ENCODE assay signal across 6 cellular contexts in the genomic region with DNA sequence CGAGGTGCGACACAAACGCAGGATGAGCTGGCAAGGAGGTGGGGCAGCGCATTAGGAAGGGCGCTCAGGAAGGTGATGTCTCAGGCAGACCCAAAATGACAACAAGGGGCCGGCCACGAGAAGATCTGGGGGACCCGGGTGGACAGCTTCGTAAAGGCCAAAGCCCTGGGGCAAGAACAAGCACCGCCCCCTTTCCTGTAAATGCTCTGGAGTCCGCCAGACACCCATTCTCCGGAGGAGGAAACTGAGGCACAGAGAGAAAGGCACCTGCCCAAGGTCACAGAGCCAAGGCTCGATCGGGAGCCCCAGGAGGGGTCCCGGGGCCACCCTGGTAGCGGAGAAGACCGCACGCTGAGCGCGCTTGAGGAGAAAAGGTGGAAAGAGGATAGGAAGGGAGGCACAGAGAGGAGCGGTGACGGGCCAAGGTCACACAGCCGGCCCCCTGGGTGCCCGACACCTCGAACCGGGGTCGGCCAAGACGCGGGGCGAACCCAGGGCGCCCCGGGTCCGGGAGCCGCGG. TPM values are rescaled to one million over a fixed set of nuclear protein-coding genes. Genes with fewer than 3 reads are reported as not detected.
DNase-seq lines count a peak whose midpoint lies in the region; ATAC-seq and TF ChIP-seq lines count a peak whose summit lies in the region.

No MANE protein-coding gene starts in this region.

- TF ChIP-seq CTCF in brain microvascular endothelial cell (IDR thresholded peaks at IDR 0.05; ENCODE audit: low read depth, low read length, missing control alignments) (no peak), neural cell (IDR thresholded peaks at IDR 0.05; ENCODE audit: poor library complexity, severe bottlenecking) (no peak)

- no peak for TF ChIP-seq EP300 in neural cell (conservative IDR thresholded peaks at IDR 0.05; ENCODE audit: poor library complexity, severe bottlenecking)

- peak overlapping the region; percentile 64 for H3K27ac ChIP-seq in brain microvascular endothelial cell
- peak overlapping the region; percentile 88 for H3K27ac ChIP-seq in neural cell (ENCODE audit: low read length)

- H2AFZ ChIP-seq in neural cell (ENCODE audit: low read depth, low read length), result no peak overlapping the region

- in situ Hi-C loops in brain microvascular endothelial cell (cut with HindIII; ENCODE audit: low pct_ligation_motif_present, low sequenced_read_pairs), result no loop called here

- H3K79me2 ChIP-seq in neural cell (replicated peaks; ENCODE audit: insufficient read depth, low read length), result peaks cover 89% of the 10 kb centered on the region

- H3F3A ChIP-seq in neural cell (ENCODE audit: insufficient read depth, low read length, poor library complexity, severe bottlenecking), result peaks cover 4% of the 10 kb centered on the region

- H3K9me3 ChIP-seq in neural cell (ENCODE audit: low read length), result no peaks in the 10 kb centered on the region

- ATAC-seq in GM19023 (IDR thresholded peaks at IDR 0.05; ENCODE audit: unreplicated experiment), result no peak

- no peak for TF ChIP-seq RAD21 in neural cell (conservative IDR thresholded peaks at IDR 0.05)

- H3K9ac ChIP-seq in neural cell (ENCODE audit: low read length), result peak overlapping the region; percentile 93

- H3K9me2 ChIP-seq in neural cell (ENCODE audit: insufficient read depth, low read length), result no peaks in the 10 kb centered on the region

- DNase-seq in NAMALWA (ENCODE audit: low spot score) (peak; percentile 24), brain microvascular endothelial cell (no peak), NCI-H2196 treated with DMSO at 0.1 percent for 48 hours (lab: John Stamatoyannopoulos, UW; ENCODE audit: unreplicated experiment) (no peak), superior temporal gyrus (ENCODE audit: extremely low spot score) (no peak)

- H3K4me3 ChIP-seq in brain microvascular endothelial cell (ENCODE audit: low read depth, low read length) (peak overlapping the region; percentile 99), neural cell (ENCODE audit: low read length) (peak overlapping the region; percentile 75)

- peaks cover 41% of the 10 kb centered on the region for H3K36me3 ChIP-seq in brain microvascular endothelial cell (replicated peaks)
- no peaks in the 10 kb centered on the region for H3K36me3 ChIP-seq in neural cell (ENCODE audit: insufficient read depth, low read length)

- peak overlapping the region; percentile 83 for H3K4me2 ChIP-seq in neural cell (ENCODE audit: low read length)

- peaks cover 17% of the 10 kb centered on the region for H4K20me1 ChIP-seq in neural cell (ENCODE audit: insufficient read depth)

- H3K27me3 ChIP-seq in brain microvascular endothelial cell (replicated peaks), result no peaks in the 10 kb centered on the region
- no peaks in the 10 kb centered on the region for H3K27me3 ChIP-seq in neural cell (ENCODE audit: insufficient read depth, low read depth, low read length)

TF ChIP-seq in neural cell, 6 proteins besides CTCF, POLR2A, EP300 and RAD21:
- no peak for TF ChIP-seq MXI1 (conservative IDR thresholded peaks at IDR 0.05; ENCODE audit: poor library complexity, severe bottlenecking)
- TF ChIP-seq TAF1 (IDR thresholded peaks at IDR 0.05; ENCODE audit: low read depth), result no peak

RNA-seq across cellular contexts. Expression of a gene that starts 0.6 kb away (rescaled TPM):
- polyA plus RNA-seq in neural cell, result 38.8 and 40.1 TPM in 2 replicates
- polyA minus RNA-seq in neural cell, result 39.9 and 59.4 TPM in 2 replicates

RNA-seq across cellular contexts. Expression of a gene that starts 0.9 kb away (rescaled TPM):
- 67.3 and 89.8 TPM in 2 replicates for polyA plus RNA-seq in neural cell
- polyA minus RNA-seq in neural cell, result 116 and 125 TPM in 2 replicates

RNA-seq across cellular contexts. Expression of a gene that starts 54.3 kb away (rescaled TPM):
- 0.50 and 2.0 TPM in 2 replicates for polyA plus RNA-seq in neural cell
- 1.7 and 3.2 TPM in 2 replicates for polyA minus RNA-seq in neural cell

RNA-seq across cellular contexts. Expression of a gene that starts 58.3 kb away (rescaled TPM):
- polyA plus RNA-seq in neural cell, result 46.0 and 52.3 TPM in 2 replicates
- 14.0 and 14.4 TPM in 2 replicates for polyA minus RNA-seq in neural cell

RNA-seq across cellular contexts. Expression of a gene that starts 58.8 kb away (rescaled TPM):
- polyA plus RNA-seq in neural cell, result 170 and 223 TPM in 2 replicates
- 58.5 and 65.5 TPM in 2 replicates for polyA minus RNA-seq in neural cell
